ENCODE assay signal across 10 cellular contexts in the genomic region with DNA sequence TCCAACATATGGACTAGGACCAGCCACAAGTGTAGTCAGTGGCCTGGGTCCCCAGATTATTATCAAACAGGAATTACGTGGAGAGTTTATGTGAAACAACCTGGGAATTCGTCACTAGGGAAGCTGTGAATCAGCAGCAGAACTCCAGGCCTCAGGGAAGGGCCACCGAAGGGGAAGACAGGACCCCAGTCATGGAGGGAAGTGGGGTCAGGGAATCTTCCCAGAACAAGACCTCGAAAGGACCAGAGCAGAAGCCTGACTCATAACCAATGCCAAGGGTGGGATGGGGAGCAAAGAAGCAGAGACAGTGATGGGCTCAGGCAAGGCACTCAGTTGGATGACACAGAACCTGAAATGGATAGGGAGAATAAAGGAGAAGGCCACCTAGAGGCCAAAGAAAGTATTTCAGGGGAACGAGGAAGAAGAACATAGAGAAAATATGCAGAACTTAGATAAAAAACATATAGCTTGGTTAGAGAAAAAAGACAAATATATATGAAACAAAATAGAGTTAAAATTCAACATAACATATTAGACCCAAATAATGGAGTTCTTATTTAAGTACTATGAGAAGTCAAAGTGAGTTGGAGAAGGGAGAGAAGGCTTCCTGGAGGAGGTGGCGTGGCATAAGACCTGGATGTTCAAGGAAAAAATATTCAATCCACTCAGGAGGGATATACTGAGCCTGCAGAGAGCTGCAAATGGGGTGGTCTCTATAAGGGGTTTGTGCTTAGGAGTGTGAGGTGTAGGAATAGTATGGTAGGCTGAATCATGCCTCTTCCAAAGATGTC.
DNase-seq lines count a peak whose midpoint lies in the region; ATAC-seq, FAIRE-seq and TF ChIP-seq lines count a peak whose summit lies in the region.
"Had no signal": no experiment of that assay in that cellular context is flagged by ENCODE, and none has a peak within 500 bp of the region (broad histone marks: within the 10 kb centered on the region; RNA-seq: fewer than 3 reads in every experiment).

No MANE protein-coding gene starts in this region.

- peak; percentile 46 for DNase-seq in MCF 10A (ENCODE audit: unreplicated experiment)
- DNase-seq in breast epithelium (ENCODE audit: low spot score in 2 of 2): no peak
- peak; percentile 34 for DNase-seq in LHCN-M2 (ENCODE audit: low read depth)
- DNase-seq in mammary epithelial cell: peak; percentile 23
- peak; percentile 12 for DNase-seq in small intestine
- no peak for DNase-seq in stimulated activated naive CD4-positive, alpha-beta T cell treated with Interleukin-2 at 50 U/mL for 16 hours (lab: John Stamatoyannopoulos, UW)

- H3K9me3 ChIP-seq in breast epithelium (no peaks in the 10 kb centered on the region), mammary epithelial cell (replicated peaks; ENCODE audit: insufficient read depth, low read length) (no peaks in the 10 kb centered on the region), small intestine (ENCODE audit: control insufficient read depth, low read depth) (no peaks in the 10 kb centered on the region)

- BruUV-seq in MCF 10A (replicated peaks; lab: Mats Ljungman, UMichigan) (no TSS peak), mammary epithelial cell (replicated peaks; lab: Mats Ljungman, UMichigan) (no TSS peak)

- no peaks in the 10 kb centered on the region for H3K27me3 Mint-ChIP-seq in MCF 10A (ENCODE audit: insufficient read depth, unreplicated experiment)

- H3K36me3 ChIP-seq in breast epithelium (no peaks in the 10 kb centered on the region), mammary epithelial cell (ENCODE audit: insufficient read depth, low read length) (no peaks in the 10 kb centered on the region), small intestine (ENCODE audit: control insufficient read depth in 2 of 2, insufficient read depth in 2 of 2, low read length in 2 of 2) (no peaks in the 10 kb centered on the region)

- H3K4me1 ChIP-seq in breast epithelium (no peaks in the 10 kb centered on the region), mammary epithelial cell (ENCODE audit: insufficient read depth, low read length) (no peaks in the 10 kb centered on the region), small intestine (ENCODE audit: control insufficient read depth in 2 of 2, insufficient read depth in 1 of 2, low read depth in 1 of 2, low read length in 1 of 2) (no peaks in the 10 kb centered on the region)

- H3K4me3 ChIP-seq in breast epithelium: no peak overlapping the region
- H3K4me3 ChIP-seq in mammary epithelial cell (replicated peaks in 1 of 3; ENCODE audit: insufficient read depth in 1 of 3, low read depth in 2 of 3, low read length in 3 of 3): no peak overlapping the region
- no peak overlapping the region for H3K4me3 ChIP-seq in small intestine (ENCODE audit: low read depth in 1 of 2, low read length in 2 of 2)
- H3K4me3 ChIP-seq: SK-N-MC had no signal

- ATAC-seq in GM19452 (IDR thresholded peaks at IDR 0.05; ENCODE audit: unreplicated experiment): no peak
- ATAC-seq in HG02840 (IDR thresholded peaks at IDR 0.05; ENCODE audit: low FRiP score, unreplicated experiment): no peak

- H3K27me3 ChIP-seq in breast epithelium (no peaks in the 10 kb centered on the region), mammary epithelial cell (ENCODE audit: insufficient read depth, low read length) (peaks cover 8% of the 10 kb centered on the region), small intestine (ENCODE audit: control insufficient read depth in 2 of 2, insufficient read depth in 2 of 2, low read length in 2 of 2) (no peaks in the 10 kb centered on the region)

- H3K4me2 ChIP-seq in mammary epithelial cell (ENCODE audit: insufficient read depth, low read depth, low read length): no peak overlapping the region

- no peak overlapping the region for H3K9ac ChIP-seq in mammary epithelial cell (ENCODE audit: insufficient read depth, low read length)

- dilution Hi-C loops in mammary epithelial cell (cut with HindIII; ENCODE audit: low sequenced_read_pairs): no loop called here

- peaks cover 9% of the 10 kb centered on the region for H3K4me1 Mint-ChIP-seq in MCF 10A (ENCODE audit: insufficient read depth, unreplicated experiment)

- CTCF ChIA-PET in MCF 10A (lab: Yijun Ruan, JAX) (interaction anchor here (0.6 to 18.2 kb wide), 5 partner anchors 190 to 814 kb away, joined by 3 to 492 read pairs (median 3); no protein-coding TSS in a partner anchor), mammary epithelial cell (lab: Charles Lee; ENCODE audit: low non-redundant PET) (no interaction called here)

- H2AFZ ChIP-seq in mammary epithelial cell (ENCODE audit: low read depth, low read length): no peak overlapping the region

- H3K27ac Mint-ChIP-seq in MCF 10A (ENCODE audit: low read depth, unreplicated experiment): no peak overlapping the region

- no peak overlapping the region for H3K4me3 Mint-ChIP-seq in MCF 10A (ENCODE audit: unreplicated experiment)

- WGBS in mammary epithelial cell (ENCODE audit: low coverage, missing lambda C conversion rate): 76% methylated on average over 6 of the region's 6 CpGs
- WGBS in small intestine, 3 donors: 86 to 89% (median 87%) methylated on average over 6 of the region's 6 CpGs

- POLR2A ChIA-PET in MCF 10A (lab: Yijun Ruan, JAX): no interaction called here

- peak; percentile 33 for TF ChIP-seq CTCF in MCF 10A (IDR thresholded peaks at IDR 0.05; ENCODE audit: unreplicated experiment)
- TF ChIP-seq CTCF in breast epithelium (IDR thresholded peaks at IDR 0.05): no peak
- TF ChIP-seq CTCF in mammary epithelial cell (conservative IDR thresholded peaks at IDR 0.05 in 1 of 2, IDR thresholded peaks at IDR 0.05 in 1 of 2; ENCODE audit: extremely low read depth in 1 of 2, insufficient read depth in 1 of 2, low read depth in 1 of 2, low read length in 2 of 2): peak; percentile 50 to 63

- H3K27ac ChIP-seq in breast epithelium (no peak overlapping the region), mammary epithelial cell (ENCODE audit: insufficient read depth, low read depth, low read length) (no peak overlapping the region), small intestine (ENCODE audit: low read depth in 1 of 2, low read length in 1 of 2) (no peak overlapping the region)
- H3K27ac ChIP-seq: epithelial cell of prostate, SK-N-MC had no signal

- no peaks in the 10 kb centered on the region for H3K9me3 Mint-ChIP-seq in MCF 10A (ENCODE audit: unreplicated experiment)

- no peaks in the 10 kb centered on the region for H3K36me3 Mint-ChIP-seq in MCF 10A (ENCODE audit: insufficient read depth, unreplicated experiment)

- no peak for TF ChIP-seq POLR2A in breast epithelium (IDR thresholded peaks at IDR 0.05)

- no peak for FAIRE-seq in small intestine (lab: Jason Lieb, UNC)

- H3K79me2 ChIP-seq in mammary epithelial cell (ENCODE audit: insufficient read depth, low read length): no peaks in the 10 kb centered on the region

- H4K20me1 ChIP-seq in mammary epithelial cell (ENCODE audit: insufficient read depth, low read length): no peaks in the 10 kb centered on the region

- intact Hi-C loops in MCF 10A (cut with micrococcal nuclease) (loop anchor here (10.0 kb wide), 1 partner anchor 81 kb away; no protein-coding TSS in a partner anchor), breast epithelium (cut with DNase I; ENCODE audit: low total_unique reads) (loop anchor here (10.0 kb wide), 1 partner anchor 261 kb away; no protein-coding TSS in a partner anchor), mammary epithelial cell (cut with micrococcal nuclease) (loop anchor here (10.0 kb wide), 1 partner anchor 641 kb away; no protein-coding TSS in a partner anchor)

- in situ Hi-C loops in mammary epithelial cell (cut with MboI; ENCODE audit: low sequenced_read_pairs in 2 of 2): loop anchor here (10.0 to 25.0 kb wide), 2 partner anchors 733 to 741 kb away; no protein-coding TSS in a partner anchor

Comparison
In these comparisons a context has a peak if more than half of its experiments do, and no peak if none do; other contexts are left out.
1. DNase-seq: peak in MCF 10A (single experiment), LHCN-M2 (single experiment), mammary epithelial cell (single experiment) and small intestine (single experiment); none in breast epithelium (0 of 2) and stimulated activated naive CD4-positive, alpha-beta T cell treated with Interleukin-2 at 50 U/mL for 16 hours (single experiment).
2. CTCF ChIP-seq: peak in MCF 10A (single experiment) and mammary epithelial cell (2 of 2); none in breast epithelium (0 of 3).